ENCODE assay signal across 26 cellular contexts in the genomic region with DNA sequence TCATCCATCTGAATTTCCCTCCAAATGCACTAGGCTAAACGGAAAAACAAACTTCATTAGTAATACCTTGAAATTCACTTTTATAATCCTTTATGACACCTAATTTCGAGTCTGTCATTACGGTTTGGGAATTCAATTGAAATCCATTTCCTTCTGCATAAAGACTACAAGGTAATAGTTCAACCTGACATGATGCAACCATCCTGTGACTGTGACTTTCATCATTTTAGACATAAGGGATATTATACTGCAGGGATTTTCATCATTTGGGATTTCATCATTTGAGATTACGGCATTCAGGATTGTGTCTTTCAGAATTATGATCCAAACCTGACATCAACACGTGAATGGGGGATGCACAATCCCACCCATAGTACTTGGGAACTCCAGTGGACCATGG.
"Had no signal": no experiment of that assay in that cellular context is flagged by ENCODE, and none has a peak within 500 bp of the region (broad histone marks: within the 10 kb centered on the region; RNA-seq: fewer than 3 reads in every experiment).

No MANE protein-coding gene starts in this region.

- H3K4me3 ChIP-seq: left ventricle myocardium inferior, lung, pancreas, prostate gland, skin epidermis, stomach, testis, thyroid gland, transverse colon, upper lobe of left lung had no signal

- H3K36me3 ChIP-seq: left ventricle myocardium inferior, pancreas, prostate gland, stomach, thyroid gland, transverse colon, upper lobe of left lung had no signal

- H3K27me3 ChIP-seq: pancreas, stomach, testis, thyroid gland, transverse colon, upper lobe of left lung had no signal

- ATAC-seq: naive thymus-derived CD8-positive, alpha-beta T cell; pancreas; right cardiac atrium; sciatic nerve; stimulated activated naive B cell treated with anti-CD40 and anti-IgM and Interleukin-4, amounts not matched to agents 10 μg/mL and 1 μg/mL and 100 μg/mL, for 72 hours; stimulated activated naive CD8-positive, alpha-beta T cell treated with anti-CD3 and anti-CD28 coated beads, Interleukin-15, Interleukin-2, amounts not matched to agents 100 U/mL and 50 U/mL, for 24 hours had no signal

- FAIRE-seq: islet of Langerhans, kidney, pancreas had no signal

- H3K4me1 ChIP-seq: left ventricle myocardium inferior, pancreas, prostate gland, stomach, testis, transverse colon, upper lobe of left lung had no signal

- H3K9me3 ChIP-seq: pancreas, prostate gland, stomach, testis, thyroid gland, transverse colon, upper lobe of left lung had no signal

- DNase-seq: hypothalamus; immature natural killer cell; kidney; left ventricle myocardium inferior; naive thymus-derived CD8-positive, alpha-beta T cell; nucleus accumbens; pancreas; posterior cingulate gyrus; retina; right cardiac atrium; stimulated activated CD4-positive, alpha-beta T cell treated with anti-CD3 and anti-CD28 coated beads, Interleukin-12 subunit alpha, Interleukin-12 subunit beta, amount 100 ng/mL, for 4 hours; stimulated activated CD4-positive, alpha-beta T cell treated with anti-CD3 and anti-CD28 coated beads, Interleukin-15, amount 100 ng/mL, for 24 hours; stimulated activated CD4-positive, alpha-beta T cell treated with anti-CD3 and anti-CD28 coated beads, Interleukin-2, amount 100 ng/mL, for 24 hours; stimulated activated CD4-positive, alpha-beta T cell treated with anti-CD3 and anti-CD28 coated beads, Interleukin-4, amount 100 ng/mL, for 1 hour; stimulated activated naive B cell treated with anti-CD40 and anti-IgM and Interleukin-4, amounts not matched to agents 10 μg/mL and 1 μg/mL and 100 μg/mL, for 72 hours; stimulated activated naive CD8-positive, alpha-beta T cell treated with anti-CD3 and anti-CD28 coated beads, Interleukin-15, Interleukin-2, amounts not matched to agents 100 U/mL and 50 U/mL, for 24 hours; stomach; testis; thyroid gland; transverse colon; upper lobe of left lung had no signal
